Comparison of ENCODE assay signal across 1 cellular context in genomic region chr22:19062139-19062789, GRCh38.
TF ChIP-seq lines count a peak whose summit lies in the region.

No MANE protein-coding gene starts in this region.

TF ChIP-seq in K562, 482 proteins besides CTCF, POLR2A, EP300 and RAD21:
- TF ChIP-seq WHSC1 (IDR thresholded peaks at IDR 0.05; ENCODE audit: low read length) (no peak), ZNF41 (CRISPR knock-in tag; conservative IDR thresholded peaks at IDR 0.05) (no peak), GTF2F1 (IDR thresholded peaks at IDR 0.05; ENCODE audit: low read depth, low read length) (no peak), SIN3B (IDR thresholded peaks at IDR 0.05; ENCODE audit: low read depth) (no peak), ATF7 (IDR thresholded peaks at IDR 0.05) (no peak), SNRNP70 (optimal IDR thresholded peaks at IDR 0.05; ENCODE audit: low read depth, low read length) (no peak), STAG1 (CRISPR knock-in tag; IDR thresholded peaks at IDR 0.05; ENCODE audit: borderline replicate concordance) (0 out of 2 replicates have a peak, but pooled peaks have one; percentile 30), ZBTB8A (IDR thresholded peaks at IDR 0.05; ENCODE audit: partially characterized antibody) (no peak)
